In genomic region chr2:207772081-207772843, GRCh38 we compare ENCODE assay signal across 11 cellular contexts. TPM values are rescaled to one million over a fixed set of nuclear protein-coding genes. Genes with fewer than 3 reads are reported as not detected.
A peak's percentile ranks its signal among the peaks of the same experiment; 100 is the strongest.
DNase-seq lines count a peak whose midpoint lies in the region; ATAC-seq and TF ChIP-seq lines count a peak whose summit lies in the region.
"Had no signal": no experiment of that assay in that cellular context is flagged by ENCODE, and none has a peak within 500 bp of the region (broad histone marks: within the 10 kb centered on the region; RNA-seq: fewer than 3 reads in every experiment).

No MANE protein-coding gene starts in this region.

- no peaks in the 10 kb centered on the region for H3K27me3 Mint-ChIP-seq in H9 (ENCODE audit: low read depth)
- peaks cover 2% of the 10 kb centered on the region for H3K27me3 Mint-ChIP-seq in memory B cell

- H3K23ac ChIP-seq in H9 (ENCODE audit: insufficient read length, low read depth, low read length), result no peak overlapping the region

- no CpG with 5 or more reads among the region's 13 CpGs for WGBS in H9 (ENCODE audit: extremely low coverage, insufficient read length, low lambda C conversion rate)

- H3K27me3 ChIP-seq in A673 (replicated peaks; ENCODE audit: insufficient read depth, low read depth, low read length, poor library complexity) (no peaks in the 10 kb centered on the region), H9 (ENCODE audit: insufficient read depth, low read length) (no peaks in the 10 kb centered on the region)

- no peak overlapping the region for H4K5ac ChIP-seq in H9 (ENCODE audit: insufficient read length, low read depth, low read length)

- H3K36me3 ChIP-seq in A673 (ENCODE audit: insufficient read depth, low read length, poor library complexity, severe bottlenecking), result no peaks in the 10 kb centered on the region

- POLR2A ChIA-PET in A673 (lab: Charles Lee; ENCODE audit: low non-redundant PET), result no interaction called here

- CTCF ChIA-PET in A673 (lab: Charles Lee), result no interaction called here

- H4K20me1 ChIP-seq in H9 (ENCODE audit: control insufficient read depth, insufficient read depth, insufficient read length), result peaks cover 6% of the 10 kb centered on the region

- H2BK5ac ChIP-seq in H9 (ENCODE audit: insufficient read length, low read length), result no peak overlapping the region

- peaks cover 20% of the 10 kb centered on the region for H3K23me2 ChIP-seq in H9 (ENCODE audit: insufficient read length, low read depth, low read length, poor library complexity, severe bottlenecking)

- no peak overlapping the region for H4K91ac ChIP-seq in H9 (ENCODE audit: insufficient read length, low read depth, low read length)

- H3K27ac ChIP-seq in A673 (ENCODE audit: low read depth, low read length, poor library complexity, severe bottlenecking) (no peak overlapping the region), H9 (ENCODE audit: insufficient read length, low read depth, low read length) (no peak overlapping the region)

- ATAC-seq in memory B cell (ENCODE audit: low read depth) (no peak), GM19324 (IDR thresholded peaks at IDR 0.05; ENCODE audit: low FRiP score, unreplicated experiment) (no peak)
- ATAC-seq: CD8-positive, alpha-beta T cell had no signal

- H3K79me1 ChIP-seq in H9 (ENCODE audit: insufficient read depth, low read depth, low read length, poor library complexity, severe bottlenecking), result no peaks in the 10 kb centered on the region

- H3T11ph ChIP-seq in H9 (ENCODE audit: low read length), result no peak overlapping the region

- no peak overlapping the region for H2BK15ac ChIP-seq in H9 (ENCODE audit: low read depth, low read length)

- H3K4me2 ChIP-seq in H9 (ENCODE audit: insufficient read depth, insufficient read length, low read length), result no peak overlapping the region

- peak overlapping the region; percentile 71 for H2BK12ac ChIP-seq in H9 (ENCODE audit: insufficient read length, low read depth, low read length)

- no TSS peak for BruUV-seq in A673 (replicated peaks; lab: Mats Ljungman, UMichigan)

- peaks cover 12% of the 10 kb centered on the region; the same call in 1 of the 2 replicates for H3K79me2 ChIP-seq in H9 (ENCODE audit: insufficient read depth, low read length)

- peak overlapping the region; percentile 61 to 95 (median 83); a peak in 4 of 7 replicates for H3K27ac Mint-ChIP-seq in H9
- H3K27ac Mint-ChIP-seq in memory B cell, result peak overlapping the region; percentile 1
- H3K27ac Mint-ChIP-seq: CD8-positive, alpha-beta T cell had no signal

- no peak overlapping the region for H3K4me3 ChIP-seq in A673 (ENCODE audit: low read depth, low read length, poor library complexity, severe bottlenecking)

- H2AFZ ChIP-seq in H9 (ENCODE audit: low read length), result no peak overlapping the region

- H3K4me3 Mint-ChIP-seq in H9, result peak overlapping the region in 1 of 2 experiments; percentile 41; a peak in 1 of 5 replicates
- H3K4me3 Mint-ChIP-seq in memory B cell, result no peak overlapping the region

- no peak overlapping the region for H4K8ac ChIP-seq in H9 (replicated peaks; ENCODE audit: insufficient read length, low read depth, low read length)

- no peak overlapping the region for H3K4ac ChIP-seq in H9 (ENCODE audit: low read depth, low read length)

- H3K56ac ChIP-seq in H9 (ENCODE audit: insufficient read length, low read depth, low read length), result no peak overlapping the region

- H2BK120ac ChIP-seq in H9 (ENCODE audit: low read depth, low read length, poor library complexity, severe bottlenecking), result no peak overlapping the region

- H3K14ac ChIP-seq in H9 (ENCODE audit: insufficient read depth, low read length), result no peak overlapping the region; the same call in 1 of the 2 replicates

- no peak overlapping the region for H2BK20ac ChIP-seq in H9 (ENCODE audit: low read depth, low read length, poor library complexity, severe bottlenecking)

- no peak for TF ChIP-seq CTCF in A673 (conservative IDR thresholded peaks at IDR 0.05; ENCODE audit: low read depth, low read length)
- TF ChIP-seq CTCF in H9 (conservative IDR thresholded peaks at IDR 0.05), result no peak

- no peak overlapping the region for H3K9ac ChIP-seq in H9 (ENCODE audit: extremely low read depth, insufficient read length, low read length)

- peaks cover 3% of the 10 kb centered on the region for H3K4me1 ChIP-seq in A673 (ENCODE audit: insufficient read depth, low read length, poor library complexity, severe bottlenecking)
- H3K4me1 ChIP-seq in H9 (ENCODE audit: insufficient read depth, low read length), result peaks cover 3% of the 10 kb centered on the region; the same call in 1 of the 2 replicates

- H3K9me3 Mint-ChIP-seq in H9 (no peaks in the 10 kb centered on the region; a peak in 1 of 5 replicates), memory B cell (no peaks in the 10 kb centered on the region)
- H3K9me3 Mint-ChIP-seq: CD8-positive, alpha-beta T cell had no signal

- H3K9me3 ChIP-seq in A673 (ENCODE audit: low read depth, low read length, poor library complexity, severe bottlenecking) (no peaks in the 10 kb centered on the region), H9 (ENCODE audit: control insufficient read depth, low read depth, low read length) (no peaks in the 10 kb centered on the region)

- H3K4me1 Mint-ChIP-seq in H9 (peaks cover 44 to 53% of the 10 kb centered on the region in 2 experiments), memory B cell (peaks cover 18% of the 10 kb centered on the region)

- H3K18ac ChIP-seq in H9 (ENCODE audit: insufficient read length, low read depth, low read length), result no peak overlapping the region

- H2AK5ac ChIP-seq in H9 (ENCODE audit: insufficient read length, low read length), result no peak overlapping the region

- intact Hi-C loops in A673 (cut with micrococcal nuclease; ENCODE audit: unreplicated experiment), result no loop called here

- peaks cover 6 to 16% (median 12%) of the 10 kb centered on the region in 3 experiments for H3K36me3 Mint-ChIP-seq in H9 (ENCODE audit: insufficient read depth in 1 of 3, low read depth in 3 of 3)
- peaks cover under 1% of the 10 kb centered on the region for H3K36me3 Mint-ChIP-seq in memory B cell
- H3K36me3 Mint-ChIP-seq: CD8-positive, alpha-beta T cell had no signal

- DNase-seq in A673 (ENCODE audit: low spot score) (peak; percentile 45), H9 (peak; percentile 77), memory B cell (ENCODE audit: low spot score in 2 of 2) (no peak), cerebellar cortex (ENCODE audit: low spot score) (no peak), NCI-H345 treated with DMSO at 0.1 percent for 48 hours (lab: John Stamatoyannopoulos, UW; ENCODE audit: unreplicated experiment) (no peak), NCI-H1105 (lab: John Stamatoyannopoulos, UW) (no peak)
- peak; percentile 40 for DNase-seq in activated naive CD4-positive, alpha-beta T cell treated with Interleukin-2 at 50 U/mL for 16 hours
- DNase-seq: activated gamma-delta T cell; CD8-positive, alpha-beta T cell; NCI-H510A treated with DMSO at 0.1 percent for 48 hours had no signal

RNA-seq across cellular contexts. Expression of gene FZD5, which starts 2.6 kb away (rescaled TPM):
- total RNA-seq in A673 (2021) (0.86 and 1.8 TPM in 2 replicates), H9 (2021) (120 and 122 TPM in 2 replicates)

Comparison
In these comparisons a context has a peak if more than half of its experiments do, and no peak if none do; other contexts are left out.
1. DNase-seq: peak in A673 (single experiment), H9 (single experiment) and activated naive CD4-positive, alpha-beta T cell treated with Interleukin-2 at 50 U/mL for 16 hours (single experiment); none in memory B cell (0 of 2), cerebellar cortex (single experiment), NCI-H345 treated with DMSO at 0.1 percent for 48 hours (single experiment) and NCI-H1105 (single experiment).
2. RNA of gene FZD5, which starts 2.6 kb away (total RNA-seq): 120 to 122 TPM in H9; 0.86 to 1.8 TPM in A673; every median in the first group is over 10 times any median in the second.